ENCODE assay signal across 29 cellular contexts in the genomic region with DNA sequence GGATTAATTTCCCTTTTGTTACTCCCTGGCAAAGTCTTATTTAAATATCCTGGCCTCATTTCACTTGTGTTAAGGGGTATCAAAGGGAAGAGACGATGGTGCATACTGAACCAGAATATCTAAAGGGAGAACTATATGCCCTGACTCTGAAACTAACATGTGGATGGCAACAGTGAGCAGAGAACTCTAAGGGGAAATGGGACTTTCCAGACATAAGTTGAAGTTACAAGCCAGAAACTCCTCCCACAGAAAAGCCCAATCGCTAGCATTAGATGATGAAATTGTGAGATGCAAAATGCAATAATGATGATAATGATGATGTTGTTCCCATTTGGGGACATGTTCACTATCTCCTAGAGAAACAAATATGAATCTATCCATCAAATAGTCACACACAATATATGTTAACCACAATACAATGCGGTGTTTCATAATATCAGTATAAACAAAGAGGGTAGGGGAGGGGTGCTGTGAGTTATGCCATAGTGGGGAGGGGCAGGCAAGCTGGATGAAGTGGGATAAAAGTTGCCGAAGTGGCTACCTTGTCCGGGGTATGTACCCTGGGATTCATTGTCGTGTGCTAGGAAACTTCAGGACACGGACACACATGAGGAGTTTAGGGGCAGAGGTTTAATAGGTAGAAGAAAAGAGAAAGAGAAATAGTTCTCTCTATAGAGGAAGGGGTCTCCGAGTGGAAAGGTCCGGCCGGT. TPM values are rescaled to one million over a fixed set of nuclear protein-coding genes. Genes with fewer than 3 reads are reported as not detected.
DNase-seq lines count a peak whose midpoint lies in the region; ATAC-seq and TF ChIP-seq lines count a peak whose summit lies in the region.
"Had no signal": no experiment of that assay in that cellular context is flagged by ENCODE, and none has a peak within 500 bp of the region (broad histone marks: within the 10 kb centered on the region; RNA-seq: fewer than 3 reads in every experiment).

No MANE protein-coding gene starts in this region.

- DNase-seq in OCI-M1 (lab: John Stamatoyannopoulos, UW) (peak; percentile 78), pons (ENCODE audit: low spot score) (peak; percentile 61), activated gamma-delta T cell treated with Interleukin-2 at 50 U/mL for 16 hours (no peak), A172 (ENCODE audit: low spot score) (no peak), HEK293T (ENCODE audit: extremely low spot score) (no peak)
- DNase-seq: activated CD4-positive, alpha-beta T cell treated with anti-CD3 and anti-CD28 coated beads, Interleukin-2, amount 50 U/mL, for 48 hours; activated CD4-positive, CD25-positive, alpha-beta regulatory T cell; activated CD8-positive, alpha-beta memory T cell treated with anti-CD3 and anti-CD28 coated beads, Interleukin-2, amount 50 U/mL, for 4 hours; activated naive CD8-positive, alpha-beta T cell treated with anti-CD3 and anti-CD28 coated beads for 36 hours; caudate nucleus; EL; H9; NCI-H1092 treated with DMSO at 0.1 percent for 48 hours; NCI-H2029; NCI-H226; right cardiac atrium; spleen; stimulated activated CD4-positive, alpha-beta T cell treated with anti-CD3 and anti-CD28 coated beads, Interleukin-4, amount 100 ng/mL, for 1 hour; stimulated activated naive B cell treated with anti-CD40 and anti-IgM and Interleukin-4, amounts not matched to agents 10 μg/mL and 1 μg/mL and 100 μg/mL, for 72 hours; tibial artery had no signal

- CTCF ChIA-PET in HEK293T (lab: Yijun Ruan, JAX): no interaction called here

- ATAC-seq in GM18519 (IDR thresholded peaks at IDR 0.05; ENCODE audit: low FRiP score, unreplicated experiment) (peak; percentile 49), HG03432 (IDR thresholded peaks at IDR 0.05; ENCODE audit: unreplicated experiment) (peak; percentile 79)
- ATAC-seq: right cardiac atrium; SK-N-SH treated with all-trans-retinoic acid at 6 μM for 48 hours; stimulated activated naive B cell treated with anti-CD40 and anti-IgM and Interleukin-4, amounts not matched to agents 10 μg/mL and 1 μg/mL and 100 μg/mL, for 72 hours had no signal

- POLR2A ChIA-PET in HEK293T (lab: Yijun Ruan, JAX): no interaction called here

TF ChIP-seq in HEK293T, 16 proteins besides CTCF, POLR2A, EP300 and RAD21:
- TF ChIP-seq FOXK2 (IDR thresholded peaks at IDR 0.05) (no peak), ELF4 (IDR thresholded peaks at IDR 0.05) (no peak), ZNF384 (IDR thresholded peaks at IDR 0.05) (no peak), SP1 (IDR thresholded peaks at IDR 0.05) (no peak), FOXA1 (IDR thresholded peaks at IDR 0.05) (no peak), BHLHE40 (IDR thresholded peaks at IDR 0.05; ENCODE audit: borderline replicate concordance) (no peak), SUZ12 (IDR thresholded peaks at IDR 0.05) (no peak), NFRKB (IDR thresholded peaks at IDR 0.05) (no peak), ARNT (IDR thresholded peaks at IDR 0.05) (no peak), HDGF (IDR thresholded peaks at IDR 0.05; ENCODE audit: borderline replicate concordance) (no peak), LEF1 (IDR thresholded peaks at IDR 0.05; ENCODE audit: borderline replicate concordance) (no peak), TARDBP (IDR thresholded peaks at IDR 0.05) (no peak), L3MBTL2 (conservative IDR thresholded peaks at IDR 0.05) (no peak), FOXM1 (IDR thresholded peaks at IDR 0.05; ENCODE audit: borderline replicate concordance) (no peak), CTBP1 (IDR thresholded peaks at IDR 0.05; ENCODE audit: borderline replicate concordance) (no peak)
- TF ChIP-seq, protein P1, sequence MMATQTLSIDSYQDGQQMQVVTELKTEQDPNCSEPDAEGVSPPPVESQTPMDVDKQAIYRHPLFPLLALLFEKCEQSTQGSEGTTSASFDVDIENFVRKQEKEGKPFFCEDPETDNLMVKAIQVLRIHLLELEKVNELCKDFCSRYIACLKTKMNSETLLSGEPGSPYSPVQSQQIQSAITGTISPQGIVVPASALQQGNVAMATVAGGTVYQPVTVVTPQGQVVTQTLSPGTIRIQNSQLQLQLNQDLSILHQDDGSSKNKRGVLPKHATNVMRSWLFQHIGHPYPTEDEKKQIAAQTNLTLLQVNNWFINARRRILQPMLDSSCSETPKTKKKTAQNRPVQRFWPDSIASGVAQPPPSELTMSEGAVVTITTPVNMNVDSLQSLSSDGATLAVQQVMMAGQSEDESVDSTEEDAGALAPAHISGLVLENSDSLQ (IDR thresholded peaks at IDR 0.05): no peak

RNA-seq across cellular contexts. Expression of gene TMEM229A, which starts 37.1 kb away (rescaled TPM):
- total RNA-seq in A172 (2014; rRNA removed; shearing (Covaris generic)): not detected in 2 replicates
- total RNA-seq: activated naive CD8-positive, alpha-beta T cell treated with anti-CD3 and anti-CD28 coated beads for 36 hours; activated T-helper 2 cell treated with anti-CD3 and anti-CD28 coated beads, Interferon-gamma antibody, Interleukin-2, Interleukin-4, amounts not matched to agents 10 μg/mL and 5 μg/mL and 100 μg/mL, durations not matched to agents 14 hours and 24 hours and 36 hours; ascending aorta; glomerular endothelial cell; HT-29; lower leg skin; mononuclear cell had no signal

Comparison
In these comparisons a context has a peak if more than half of its experiments do, and no peak if none do; other contexts are left out.
1. DNase-seq: peak in OCI-M1 (single experiment) and pons (single experiment); none in activated gamma-delta T cell treated with Interleukin-2 at 50 U/mL for 16 hours (single experiment), A172 (single experiment) and HEK293T (single experiment).